In genomic region chr4:11650801-11651596, GRCh38 we compare ENCODE assay signal across 1 cellular context.
TF ChIP-seq lines count a peak whose summit lies in the region.

No MANE protein-coding gene starts in this region.

TF ChIP-seq in SK-N-SH treated with all-trans-retinoic acid at 6 μM for 48 hours, 23 proteins besides CTCF, POLR2A, EP300 and RAD21 (continued from another document):
- no peak for TF ChIP-seq CSRNP3 (CRISPR knock-in tag; IDR thresholded peaks at IDR 0.05)
- TF ChIP-seq POU6F1 (CRISPR knock-in tag; IDR thresholded peaks at IDR 0.05; ENCODE audit: borderline replicate concordance, low read depth), result no peak
- TF ChIP-seq SNAI2 (CRISPR knock-in tag; IDR thresholded peaks at IDR 0.05), result no peak
- TF ChIP-seq RARB (CRISPR knock-in tag; IDR thresholded peaks at IDR 0.05), result no peak
- TF ChIP-seq ZNF565 (CRISPR knock-in tag; conservative IDR thresholded peaks at IDR 0.05; ENCODE audit: low read depth), result no peak
- TF ChIP-seq ISL1 (CRISPR knock-in tag; IDR thresholded peaks at IDR 0.05), result no peak
- TF ChIP-seq GLIS3 (CRISPR knock-in tag; IDR thresholded peaks at IDR 0.05), result no peak
- no peak for TF ChIP-seq ZNF8 (CRISPR knock-in tag; IDR thresholded peaks at IDR 0.05)
- TF ChIP-seq ARNTL (CRISPR knock-in tag; IDR thresholded peaks at IDR 0.05; ENCODE audit: borderline replicate concordance, low read depth), result no peak
- no peak for TF ChIP-seq PATZ1 (CRISPR knock-in tag; IDR thresholded peaks at IDR 0.05; ENCODE audit: borderline replicate concordance)
